In the genomic region with DNA sequence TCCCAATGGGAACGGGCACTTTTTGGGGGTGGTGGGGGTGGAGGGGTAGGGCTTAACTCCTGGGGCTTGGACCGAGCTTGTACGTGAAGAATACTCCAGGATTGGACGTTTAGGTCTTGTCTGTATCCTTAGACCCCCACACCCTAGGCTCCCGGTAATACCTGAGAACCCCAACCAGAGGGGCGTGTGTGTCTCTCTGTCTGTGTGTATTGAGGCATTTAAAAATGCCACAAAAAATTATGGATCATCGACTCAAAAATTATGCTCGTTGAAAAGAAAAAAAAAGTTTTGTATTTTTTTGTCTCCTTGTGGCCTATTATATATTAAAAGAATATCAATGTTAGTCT, we compare ENCODE assay signal across 8 cellular contexts. TPM values are rescaled to one million over a fixed set of nuclear protein-coding genes. Genes with fewer than 3 reads are reported as not detected.
DNase-seq lines count a peak whose midpoint lies in the region; ATAC-seq and TF ChIP-seq lines count a peak whose summit lies in the region.

No MANE protein-coding gene starts in this region.

- peak overlapping the region; percentile 92 to 93 for H3K27ac ChIP-seq in SK-N-SH (ENCODE audit: low read depth in 2 of 2, low read length in 1 of 2)
- H3K27ac ChIP-seq in gastroesophageal sphincter: peak overlapping the region; percentile 72 to 95 (median 92)

- H3K4me2 ChIP-seq in SK-N-SH: peak overlapping the region; percentile 87

- H3K79me2 ChIP-seq in SK-N-SH (ENCODE audit: insufficient read depth): peaks cover 60% of the 10 kb centered on the region

- H3K4me1 Mint-ChIP-seq in stimulated activated effector memory CD8-positive, alpha-beta T cell treated with anti-CD3 and anti-CD28 coated beads, Interleukin-12 subunit alpha, Interleukin-12 subunit beta, amount 100 ng/mL, for 72 hours: peaks cover 19% of the 10 kb centered on the region

- CTCF ChIA-PET in SK-N-SH (lab: Yijun Ruan, JAX): interaction anchor here (0.8 to 1.8 kb wide), 6 partner anchors 8 to 110 kb away, joined by 3 to 5 read pairs (median 3); no protein-coding TSS in a partner anchor

- no peak for TF ChIP-seq RAD21 in SK-N-SH (IDR thresholded peaks at IDR 0.05; ENCODE audit: low read length)

- no peak for TF ChIP-seq POLR2A in gastroesophageal sphincter (IDR thresholded peaks at IDR 0.05)

- no peaks in the 10 kb centered on the region for H3K36me3 Mint-ChIP-seq in stimulated activated effector memory CD8-positive, alpha-beta T cell treated with anti-CD3 and anti-CD28 coated beads, Interleukin-12 subunit alpha, Interleukin-12 subunit beta, amount 100 ng/mL, for 72 hours

- POLR2A ChIA-PET in SK-N-SH (lab: Yijun Ruan, JAX): interaction anchor here (1.0 kb wide), 1 partner anchor 15 kb away, joined by 3 read pairs; no protein-coding TSS in a partner anchor

- peak; percentile 1 for ATAC-seq in GM21529 (IDR thresholded peaks at IDR 0.05; ENCODE audit: unreplicated experiment)
- ATAC-seq in gastroesophageal sphincter: no peak
- no peak for ATAC-seq in stimulated activated effector memory CD8-positive, alpha-beta T cell treated with anti-CD3 and anti-CD28 coated beads, Interleukin-12 subunit alpha, Interleukin-12 subunit beta, amount 100 ng/mL, for 72 hours
- no peak for ATAC-seq in HG03354 (IDR thresholded peaks at IDR 0.05; ENCODE audit: poor library complexity, severe bottlenecking, unreplicated experiment)

- H4K20me1 ChIP-seq in SK-N-SH (ENCODE audit: insufficient read depth): peaks cover 24% of the 10 kb centered on the region

- 0 out of 2 replicates have a peak overlapping the region, but pooled peaks have one; percentile 32 for H2AFZ ChIP-seq in SK-N-SH (ENCODE audit: low read depth)

- peaks cover 14% of the 10 kb centered on the region for H3F3A ChIP-seq in SK-N-SH (replicated peaks; ENCODE audit: insufficient read depth)

- H3K36me3 ChIP-seq in SK-N-SH (replicated peaks in 1 of 2; ENCODE audit: control insufficient read depth in 1 of 2, insufficient read depth in 2 of 2, low read length in 1 of 2) (peaks cover 0 to 3% of the 10 kb centered on the region in 2 experiments), gastroesophageal sphincter (no peaks in the 10 kb centered on the region)

- H3K9me2 ChIP-seq in SK-N-SH: no peaks in the 10 kb centered on the region

- H3K4me3 Mint-ChIP-seq in stimulated activated effector memory CD8-positive, alpha-beta T cell treated with anti-CD3 and anti-CD28 coated beads, Interleukin-12 subunit alpha, Interleukin-12 subunit beta, amount 100 ng/mL, for 72 hours: peak overlapping the region; percentile 91

- DNase-seq in SK-N-SH (no peak), A172 (ENCODE audit: low spot score) (no peak), NCI-H748 treated with DMSO at 0.1 percent for 48 hours (lab: John Stamatoyannopoulos, UW) (no peak), midbrain (lab: John Stamatoyannopoulos, UW) (no peak)
- no peak for DNase-seq in stimulated activated effector memory CD8-positive, alpha-beta T cell treated with anti-CD3 and anti-CD28 coated beads, Interleukin-12 subunit alpha, Interleukin-12 subunit beta, amount 100 ng/mL, for 72 hours (ENCODE audit: low spot score in 2 of 2)

- no peaks in the 10 kb centered on the region for H3K9me3 Mint-ChIP-seq in stimulated activated effector memory CD8-positive, alpha-beta T cell treated with anti-CD3 and anti-CD28 coated beads, Interleukin-12 subunit alpha, Interleukin-12 subunit beta, amount 100 ng/mL, for 72 hours

- H3K4me3 ChIP-seq in SK-N-SH (ENCODE audit: low read depth in 2 of 2, low read length in 1 of 2) (peak overlapping the region; percentile 78 to 85), gastroesophageal sphincter (peak overlapping the region; percentile 49 to 78)

- no peak overlapping the region for H3K27ac Mint-ChIP-seq in stimulated activated effector memory CD8-positive, alpha-beta T cell treated with anti-CD3 and anti-CD28 coated beads, Interleukin-12 subunit alpha, Interleukin-12 subunit beta, amount 100 ng/mL, for 72 hours

- no peak for TF ChIP-seq EP300 in SK-N-SH (IDR thresholded peaks at IDR 0.05; ENCODE audit: borderline replicate concordance in 1 of 2, low read depth in 1 of 2, low read length in 1 of 2)
- no peak for TF ChIP-seq EP300 in gastroesophageal sphincter (IDR thresholded peaks at IDR 0.05)

- TF ChIP-seq CTCF in SK-N-SH (IDR thresholded peaks at IDR 0.05) (no peak), gastroesophageal sphincter (IDR thresholded peaks at IDR 0.05) (no peak)

- under 1% methylated on average over 8 of the region's 8 CpGs for WGBS in SK-N-SH (ENCODE audit: low lambda C conversion rate)
- WGBS in gastroesophageal sphincter (ENCODE audit: low coverage in 1 of 2), 2 donors: 0% methylated on average over 3 to 4 of the region's 8 CpGs

- peak overlapping the region; percentile 95 for H3K9ac ChIP-seq in SK-N-SH

- H3K9me3 ChIP-seq in SK-N-SH (no peaks in the 10 kb centered on the region), gastroesophageal sphincter (no peaks in the 10 kb centered on the region)

- H3K27me3 ChIP-seq in SK-N-SH (ENCODE audit: insufficient read depth) (no peaks in the 10 kb centered on the region), gastroesophageal sphincter (no peaks in the 10 kb centered on the region)

- H3K4me1 ChIP-seq in SK-N-SH (ENCODE audit: control insufficient read depth in 1 of 2, insufficient read depth in 2 of 2, low read depth in 1 of 2, low read length in 1 of 2) (peaks cover 17 to 28% of the 10 kb centered on the region in 2 experiments; a peak in 3 of 4 replicates), gastroesophageal sphincter (peaks cover 4 to 54% (median 5%) of the 10 kb centered on the region in 3 donors)

TF ChIP-seq in SK-N-SH, 30 proteins besides CTCF, POLR2A, EP300 and RAD21:
- TF ChIP-seq, protein P1, sequence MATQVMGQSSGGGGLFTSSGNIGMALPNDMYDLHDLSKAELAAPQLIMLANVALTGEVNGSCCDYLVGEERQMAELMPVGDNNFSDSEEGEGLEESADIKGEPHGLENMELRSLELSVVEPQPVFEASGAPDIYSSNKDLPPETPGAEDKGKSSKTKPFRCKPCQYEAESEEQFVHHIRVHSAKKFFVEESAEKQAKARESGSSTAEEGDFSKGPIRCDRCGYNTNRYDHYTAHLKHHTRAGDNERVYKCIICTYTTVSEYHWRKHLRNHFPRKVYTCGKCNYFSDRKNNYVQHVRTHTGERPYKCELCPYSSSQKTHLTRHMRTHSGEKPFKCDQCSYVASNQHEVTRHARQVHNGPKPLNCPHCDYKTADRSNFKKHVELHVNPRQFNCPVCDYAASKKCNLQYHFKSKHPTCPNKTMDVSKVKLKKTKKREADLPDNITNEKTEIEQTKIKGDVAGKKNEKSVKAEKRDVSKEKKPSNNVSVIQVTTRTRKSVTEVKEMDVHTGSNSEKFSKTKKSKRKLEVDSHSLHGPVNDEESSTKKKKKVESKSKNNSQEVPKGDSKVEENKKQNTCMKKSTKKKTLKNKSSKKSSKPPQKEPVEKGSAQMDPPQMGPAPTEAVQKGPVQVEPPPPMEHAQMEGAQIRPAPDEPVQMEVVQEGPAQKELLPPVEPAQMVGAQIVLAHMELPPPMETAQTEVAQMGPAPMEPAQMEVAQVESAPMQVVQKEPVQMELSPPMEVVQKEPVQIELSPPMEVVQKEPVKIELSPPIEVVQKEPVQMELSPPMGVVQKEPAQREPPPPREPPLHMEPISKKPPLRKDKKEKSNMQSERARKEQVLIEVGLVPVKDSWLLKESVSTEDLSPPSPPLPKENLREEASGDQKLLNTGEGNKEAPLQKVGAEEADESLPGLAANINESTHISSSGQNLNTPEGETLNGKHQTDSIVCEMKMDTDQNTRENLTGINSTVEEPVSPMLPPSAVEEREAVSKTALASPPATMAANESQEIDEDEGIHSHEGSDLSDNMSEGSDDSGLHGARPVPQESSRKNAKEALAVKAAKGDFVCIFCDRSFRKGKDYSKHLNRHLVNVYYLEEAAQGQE (IDR thresholded peaks at IDR 0.05; ENCODE audit: low read depth, low read length): no peak
- no peak for TF ChIP-seq SMC3 (IDR thresholded peaks at IDR 0.05; ENCODE audit: low read depth, low read length)
- TF ChIP-seq RXRA (IDR thresholded peaks at IDR 0.05; ENCODE audit: borderline replicate concordance, low read depth): no peak
- TF ChIP-seq GATA2 (CRISPR knock-in tag; IDR thresholded peaks at IDR 0.05): no peak
- no peak for TF ChIP-seq SIN3A (IDR thresholded peaks at IDR 0.05; ENCODE audit: borderline replicate concordance, low read depth, low read length)
- TF ChIP-seq RFX5 (IDR thresholded peaks at IDR 0.05; ENCODE audit: low read length): no peak
- TF ChIP-seq JUND (IDR thresholded peaks at IDR 0.05): no peak
- no peak for TF ChIP-seq TAF1 (IDR thresholded peaks at IDR 0.05; ENCODE audit: borderline replicate concordance, low read depth, low read length)
- no peak for TF ChIP-seq GABPA (IDR thresholded peaks at IDR 0.05; ENCODE audit: low read depth)
- TF ChIP-seq, protein P2, sequence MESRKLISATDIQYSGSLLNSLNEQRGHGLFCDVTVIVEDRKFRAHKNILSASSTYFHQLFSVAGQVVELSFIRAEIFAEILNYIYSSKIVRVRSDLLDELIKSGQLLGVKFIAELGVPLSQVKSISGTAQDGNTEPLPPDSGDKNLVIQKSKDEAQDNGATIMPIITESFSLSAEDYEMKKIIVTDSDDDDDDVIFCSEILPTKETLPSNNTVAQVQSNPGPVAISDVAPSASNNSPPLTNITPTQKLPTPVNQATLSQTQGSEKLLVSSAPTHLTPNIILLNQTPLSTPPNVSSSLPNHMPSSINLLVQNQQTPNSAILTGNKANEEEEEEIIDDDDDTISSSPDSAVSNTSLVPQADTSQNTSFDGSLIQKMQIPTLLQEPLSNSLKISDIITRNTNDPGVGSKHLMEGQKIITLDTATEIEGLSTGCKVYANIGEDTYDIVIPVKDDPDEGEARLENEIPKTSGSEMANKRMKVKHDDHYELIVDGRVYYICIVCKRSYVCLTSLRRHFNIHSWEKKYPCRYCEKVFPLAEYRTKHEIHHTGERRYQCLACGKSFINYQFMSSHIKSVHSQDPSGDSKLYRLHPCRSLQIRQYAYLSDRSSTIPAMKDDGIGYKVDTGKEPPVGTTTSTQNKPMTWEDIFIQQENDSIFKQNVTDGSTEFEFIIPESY (IDR thresholded peaks at IDR 0.05; ENCODE audit: borderline replicate concordance, low read depth): no peak
- TF ChIP-seq, protein P3, sequence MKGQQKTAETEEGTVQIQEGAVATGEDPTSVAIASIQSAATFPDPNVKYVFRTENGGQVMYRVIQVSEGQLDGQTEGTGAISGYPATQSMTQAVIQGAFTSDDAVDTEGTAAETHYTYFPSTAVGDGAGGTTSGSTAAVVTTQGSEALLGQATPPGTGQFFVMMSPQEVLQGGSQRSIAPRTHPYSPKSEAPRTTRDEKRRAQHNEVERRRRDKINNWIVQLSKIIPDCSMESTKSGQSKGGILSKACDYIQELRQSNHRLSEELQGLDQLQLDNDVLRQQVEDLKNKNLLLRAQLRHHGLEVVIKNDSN (IDR thresholded peaks at IDR 0.05; ENCODE audit: borderline replicate concordance, low read depth): no peak
- no peak for TF ChIP-seq TEAD4 (IDR thresholded peaks at IDR 0.05; ENCODE audit: borderline replicate concordance, insufficient read depth)

RNA-seq across cellular contexts. Expression of a gene that starts 0.5 kb away (rescaled TPM):
- 55.0 and 74.3 TPM in 2 replicates for polyA plus RNA-seq in SK-N-SH (2012; rRNA removed)
- polyA plus RNA-seq in SK-N-SH (2012; cell fraction: cytosol; rRNA removed): 60.6 and 69.2 TPM in 2 replicates
- 89.8 and 149 TPM in 2 replicates for polyA plus RNA-seq in SK-N-SH (2012; cell fraction: nucleus; rRNA removed)
- total RNA-seq in gastroesophageal sphincter: 10 to 100 TPM; 70.7 to 78.7 (median 72.5) TPM
- 43.2 and 82.3 TPM in 2 replicates for total RNA-seq in A172 (2014; rRNA removed; shearing (Covaris generic))
